ENCODE assay signal across 12 cellular contexts in genomic region chr13:41064493-41064892, GRCh38. TPM values are rescaled to one million over a fixed set of nuclear protein-coding genes. Genes with fewer than 3 reads are reported as not detected.
DNase-seq lines count a peak whose midpoint lies in the region; FAIRE-seq and TF ChIP-seq lines count a peak whose summit lies in the region.
"Had no signal": no experiment of that assay in that cellular context is flagged by ENCODE, and none has a peak within 500 bp of the region (broad histone marks: within the 10 kb centered on the region; RNA-seq: fewer than 3 reads in every experiment).

No MANE protein-coding gene starts in this region.

- peak overlapping the region; percentile 67 for H3K4me2 ChIP-seq in astrocyte (ENCODE audit: low read length)

- H3K9ac ChIP-seq in astrocyte (ENCODE audit: low read length) (no peak overlapping the region), stomach smooth muscle (ENCODE audit: low read length in 2 of 2) (peak overlapping the region in 1 of 2 donors; percentile 19)

- H3K27me3 ChIP-seq in astrocyte (ENCODE audit: insufficient read depth, low read length) (no peaks in the 10 kb centered on the region), stomach smooth muscle (ENCODE audit: control insufficient read depth in 1 of 2, insufficient read depth in 2 of 2, low read length in 2 of 2) (no peaks in the 10 kb centered on the region)
- H3K27me3 ChIP-seq: MG63 had no signal

- H3K27me3 Mint-ChIP-seq in astrocyte (ENCODE audit: low read depth, unreplicated experiment): no peaks in the 10 kb centered on the region
- H3K27me3 Mint-ChIP-seq: T-cell had no signal

- TF ChIP-seq POLR2A in erythroblast (IDR thresholded peaks at IDR 0.05; ENCODE audit: low read length): no peak

- no peaks in the 10 kb centered on the region for H3K36me3 Mint-ChIP-seq in astrocyte (ENCODE audit: low read depth, unreplicated experiment)

- H3K9me3 ChIP-seq in astrocyte (ENCODE audit: insufficient read depth, low read depth, low read length) (no peaks in the 10 kb centered on the region), stomach smooth muscle (ENCODE audit: control insufficient read depth in 2 of 2, low read length in 2 of 2) (no peaks in the 10 kb centered on the region)
- H3K9me3 ChIP-seq: MG63 had no signal

- peak; percentile 86 for DNase-seq in HCEC 1CT
- DNase-seq in astrocyte (ENCODE audit: low read depth): peak; percentile 76
- DNase-seq in foreskin melanocyte: peak; percentile 56
- no peak for DNase-seq in activated CD4-positive, alpha-beta T cell treated with anti-CD3 and anti-CD28 coated beads, Interleukin-2, amount 50 U/mL, for 1 hour
- DNase-seq in erythroblast (lab: John Stamatoyannopoulos, UW): no peak
- DNase-seq in SHP77 treated with DMSO at 0.1 percent for 48 hours (lab: John Stamatoyannopoulos, UW): no peak
- DNase-seq in NCI-H1694 treated with DMSO at 0.1 percent for 48 hours (lab: John Stamatoyannopoulos, UW): no peak
- DNase-seq: NCI-H748 treated with DMSO at 0.1 percent for 48 hours, T-cell had no signal

- H3K27ac Mint-ChIP-seq in astrocyte (ENCODE audit: unreplicated experiment): no peak overlapping the region

- H3K36me3 ChIP-seq in astrocyte (ENCODE audit: insufficient read depth, low read length): peaks cover 26% of the 10 kb centered on the region
- H3K36me3 ChIP-seq in stomach smooth muscle (ENCODE audit: control insufficient read depth in 2 of 2, insufficient read depth in 2 of 2, low read length in 2 of 2): peaks cover 12 to 24% of the 10 kb centered on the region in 2 donors

- H3K4me3 Mint-ChIP-seq in astrocyte (ENCODE audit: unreplicated experiment): no peak overlapping the region

- no peaks in the 10 kb centered on the region for H3K9me3 Mint-ChIP-seq in astrocyte (ENCODE audit: unreplicated experiment)
- H3K9me3 Mint-ChIP-seq: T-cell had no signal

- H3K4me1 ChIP-seq in astrocyte (ENCODE audit: insufficient read depth, low read length) (peaks cover 26% of the 10 kb centered on the region), stomach smooth muscle (ENCODE audit: control insufficient read depth, insufficient read depth, low read length) (peaks cover 13% of the 10 kb centered on the region)

- peak; percentile 56 for FAIRE-seq in astrocyte (lab: Jason Lieb, UNC)
- FAIRE-seq: H1 had no signal

- H3K4me1 Mint-ChIP-seq in astrocyte (ENCODE audit: low read depth, unreplicated experiment): peaks cover 24% of the 10 kb centered on the region

- peaks cover 28% of the 10 kb centered on the region for H3K79me2 ChIP-seq in astrocyte (ENCODE audit: insufficient read depth, low read length)

- peak overlapping the region; percentile 67 for H3K27ac ChIP-seq in astrocyte (ENCODE audit: low read depth, low read length)
- peak overlapping the region; percentile 3 for H3K27ac ChIP-seq in stomach smooth muscle (ENCODE audit: low read length)

- TF ChIP-seq CTCF in astrocyte (IDR thresholded peaks at IDR 0.05; ENCODE audit: insufficient read depth, low read depth, low read length): no peak

- H4K20me1 ChIP-seq in astrocyte (ENCODE audit: insufficient read depth, low read length): no peaks in the 10 kb centered on the region

- H3K4me3 ChIP-seq in astrocyte (ENCODE audit: insufficient read depth, low read depth, low read length) (no peak overlapping the region), stomach smooth muscle (ENCODE audit: low read length in 2 of 2) (no peak overlapping the region)
- H3K4me3 ChIP-seq: MG63 had no signal

- no peak overlapping the region for H2AFZ ChIP-seq in astrocyte (ENCODE audit: low read depth, low read length)

RNA-seq across cellular contexts. Expression of gene WBP4, which starts 3.2 kb away (rescaled TPM):
- total RNA-seq in astrocyte: 10.4 and 10.6 TPM in 2 replicates

RNA-seq across cellular contexts. Expression of gene ELF1, which starts 45.4 kb away (rescaled TPM):
- 69.1 and 75.1 TPM in 2 replicates for total RNA-seq in astrocyte

Comparison
In these comparisons a context has a peak if more than half of its experiments do, and no peak if none do; other contexts are left out.
1. DNase-seq: peak in HCEC 1CT (single experiment), astrocyte (single experiment) and foreskin melanocyte (single experiment); none in activated CD4-positive, alpha-beta T cell treated with anti-CD3 and anti-CD28 coated beads, Interleukin-2, amount 50 U/mL, for 1 hour (single experiment), erythroblast (0 of 2), SHP77 treated with DMSO at 0.1 percent for 48 hours (single experiment) and NCI-H1694 treated with DMSO at 0.1 percent for 48 hours (single experiment).